ENCODE assay signal across 27 cellular contexts in genomic region chr12:68137278-68137930, GRCh38. TPM values are rescaled to one million over a fixed set of nuclear protein-coding genes. Genes with fewer than 3 reads are reported as not detected.
DNase-seq lines count a peak whose midpoint lies in the region; ATAC-seq, FAIRE-seq and TF ChIP-seq lines count a peak whose summit lies in the region.
"Had no signal": no experiment of that assay in that cellular context is flagged by ENCODE, and none has a peak within 500 bp of the region (broad histone marks: within the 10 kb centered on the region; RNA-seq: fewer than 3 reads in every experiment).

No MANE protein-coding gene starts in this region.

- CTCF ChIA-PET in activated CD4-positive, alpha-beta T cell treated with anti-CD3 and anti-CD28 coated beads, Interleukin-2, amount 10 ng/mL, durations not matched to agents 7 days and 5 days (lab: Charles Lee): interaction anchor here (1.7 kb wide), 1 partner anchor 21 kb away, joined by 5 read pairs; no protein-coding TSS in a partner anchor

- no peak overlapping the region for H3K4me3 ChIP-seq in heart right ventricle
- H3K4me3 ChIP-seq: cardiac muscle cell, GM12878, pancreas, SJCRH30, upper lobe of right lung had no signal

- peaks cover 13% of the 10 kb centered on the region for H3K9me3 Mint-ChIP-seq in activated CD4-positive, alpha-beta T cell treated with anti-CD3 and anti-CD28 coated beads, Interleukin-2, amount 10 ng/mL, durations not matched to agents 7 days and 5 days
- H3K9me3 Mint-ChIP-seq in activated naive CD4-positive, alpha-beta T cell treated with anti-CD3 and anti-CD28 coated beads, Interleukin-2, amount 50 U/mL, for 72 hours: peaks cover 0 to 14% of the 10 kb centered on the region in 2 donors
- H3K9me3 Mint-ChIP-seq in stimulated activated memory B cell treated with anti-CD40 and anti-IgM and Interleukin-4, amounts not matched to agents 10 μg/mL and 1 μg/mL and 100 μg/mL, for 72 hours: no peaks in the 10 kb centered on the region

- POLR2A ChIA-PET in activated CD4-positive, alpha-beta T cell treated with anti-CD3 and anti-CD28 coated beads, Interleukin-2, amount 10 ng/mL, durations not matched to agents 7 days and 5 days (lab: Charles Lee): no interaction called here

- no peaks in the 10 kb centered on the region for H3K4me1 ChIP-seq in heart right ventricle
- H3K4me1 ChIP-seq: pancreas, SJCRH30, upper lobe of right lung had no signal

- peaks cover 0 to 3% (median 0%) of the 10 kb centered on the region in 7 donors for H3K27me3 ChIP-seq in heart right ventricle
- H3K27me3 ChIP-seq: cardiac muscle cell, pancreas, SJCRH30, upper lobe of right lung had no signal

- peak overlapping the region; percentile 11 for H3K4me3 Mint-ChIP-seq in activated CD4-positive, alpha-beta T cell treated with anti-CD3 and anti-CD28 coated beads, Interleukin-2, amount 10 ng/mL, durations not matched to agents 7 days and 5 days
- no peak overlapping the region for H3K4me3 Mint-ChIP-seq in stimulated activated memory B cell treated with anti-CD40 and anti-IgM and Interleukin-4, amounts not matched to agents 10 μg/mL and 1 μg/mL and 100 μg/mL, for 72 hours
- H3K4me3 Mint-ChIP-seq: WTC11 had no signal

- H3K36me3 Mint-ChIP-seq in activated CD4-positive, alpha-beta T cell treated with anti-CD3 and anti-CD28 coated beads, Interleukin-2, amount 10 ng/mL, durations not matched to agents 7 days and 5 days (ENCODE audit: low read depth): peaks cover 8% of the 10 kb centered on the region
- peaks cover 13 to 52% of the 10 kb centered on the region in 2 donors for H3K36me3 Mint-ChIP-seq in activated naive CD4-positive, alpha-beta T cell treated with anti-CD3 and anti-CD28 coated beads, Interleukin-2, amount 50 U/mL, for 72 hours
- peaks cover 22% of the 10 kb centered on the region for H3K36me3 Mint-ChIP-seq in stimulated activated memory B cell treated with anti-CD40 and anti-IgM and Interleukin-4, amounts not matched to agents 10 μg/mL and 1 μg/mL and 100 μg/mL, for 72 hours

- peaks cover 44% of the 10 kb centered on the region for H3K4me1 Mint-ChIP-seq in activated CD4-positive, alpha-beta T cell treated with anti-CD3 and anti-CD28 coated beads, Interleukin-2, amount 10 ng/mL, durations not matched to agents 7 days and 5 days
- peaks cover 27% of the 10 kb centered on the region for H3K4me1 Mint-ChIP-seq in stimulated activated memory B cell treated with anti-CD40 and anti-IgM and Interleukin-4, amounts not matched to agents 10 μg/mL and 1 μg/mL and 100 μg/mL, for 72 hours

- H3K27ac Mint-ChIP-seq in activated CD4-positive, alpha-beta T cell treated with anti-CD3 and anti-CD28 coated beads, Interleukin-2, amount 10 ng/mL, durations not matched to agents 7 days and 5 days: peak overlapping the region; percentile 37
- H3K27ac Mint-ChIP-seq in activated naive CD4-positive, alpha-beta T cell treated with anti-CD3 and anti-CD28 coated beads, Interleukin-2, amount 50 U/mL, for 72 hours: peak overlapping the region; percentile 73 to 94
- peak overlapping the region; percentile 72 for H3K27ac Mint-ChIP-seq in stimulated activated memory B cell treated with anti-CD40 and anti-IgM and Interleukin-4, amounts not matched to agents 10 μg/mL and 1 μg/mL and 100 μg/mL, for 72 hours
- H3K27ac Mint-ChIP-seq: WTC11 had no signal

- no peak for TF ChIP-seq CTCF in heart right ventricle (IDR thresholded peaks at IDR 0.05)

- no peaks in the 10 kb centered on the region for H3K36me3 ChIP-seq in heart right ventricle
- H3K36me3 ChIP-seq: cardiac muscle cell, pancreas, SJCRH30, upper lobe of right lung had no signal

- ATAC-seq in activated naive CD4-positive, alpha-beta T cell treated with anti-CD3 and anti-CD28 coated beads, Interleukin-2, amount 50 U/mL, for 72 hours: peak; percentile 79 to 89
- peak; percentile 88 for ATAC-seq in stimulated activated memory B cell treated with anti-CD40 and anti-IgM and Interleukin-4, amounts not matched to agents 10 μg/mL and 1 μg/mL and 100 μg/mL, for 72 hours
- ATAC-seq in GM19452 (IDR thresholded peaks at IDR 0.05; ENCODE audit: unreplicated experiment) (no peak), heart right ventricle (no peak)
- ATAC-seq: GM12878, pancreas, sciatic nerve, upper lobe of right lung, WTC11 had no signal

- H3K27ac ChIP-seq in heart right ventricle: no peak overlapping the region
- H3K27ac ChIP-seq: cardiac muscle cell, pancreas, SJCRH30, upper lobe of right lung had no signal

- H3K27me3 Mint-ChIP-seq in activated CD4-positive, alpha-beta T cell treated with anti-CD3 and anti-CD28 coated beads, Interleukin-2, amount 10 ng/mL, durations not matched to agents 7 days and 5 days: no peaks in the 10 kb centered on the region
- H3K27me3 Mint-ChIP-seq in stimulated activated memory B cell treated with anti-CD40 and anti-IgM and Interleukin-4, amounts not matched to agents 10 μg/mL and 1 μg/mL and 100 μg/mL, for 72 hours: no peaks in the 10 kb centered on the region

- DNase-seq in activated CD4-positive, alpha-beta T cell treated with anti-CD3 and anti-CD28 coated beads, Interleukin-2, amount 10 ng/mL, durations not matched to agents 7 days and 5 days: peak; percentile 10
- no peak for DNase-seq in activated CD4-positive, alpha-beta T cell treated with anti-CD3 and anti-CD28 coated beads for 4 hours
- no peak for DNase-seq in GM18507 (ENCODE audit: extremely low spot score, insufficient read length, low read depth)
- DNase-seq in activated naive CD4-positive, alpha-beta T cell treated with anti-CD3 and anti-CD28 coated beads, Interleukin-2, amount 50 U/mL, for 72 hours (ENCODE audit: low spot score in 2 of 2): peak in 1 of 2 donors; percentile 43
- no peak for DNase-seq in NCI-H1092 treated with DMSO at 0.1 percent for 48 hours (lab: John Stamatoyannopoulos, UW)
- DNase-seq in heart right ventricle: no peak
- DNase-seq: activated CD8-positive, alpha-beta memory T cell treated with anti-CD3 and anti-CD28 coated beads, Interleukin-2, amount 50 U/mL, for 48 hours; amygdala; foreskin melanocyte; GF-D8; kidney; NCI-H187; NCI-H345; pancreas; SJCRH30; upper lobe of right lung had no signal

- H3K9me3 ChIP-seq in heart right ventricle: peaks cover 0 to 2% (median 0%) of the 10 kb centered on the region in 11 donors
- H3K9me3 ChIP-seq: pancreas, SJCRH30, upper lobe of right lung had no signal

- intact Hi-C loops in heart right ventricle (cut with DNase I): no loop called here

- FAIRE-seq in GM18507 (lab: Jason Lieb, UNC): peak; percentile 42
- FAIRE-seq: A204.1, GM12878, kidney, pancreas had no signal

- 43 to 50% methylated on average over 4 of the region's 4 CpGs for WGBS in heart right ventricle, 2 donors

RNA-seq across cellular contexts. Expression of gene IFNG, which starts 22.1 kb away (rescaled TPM):
- 1 to 10 TPM; 2.8 to 3.4 TPM for total RNA-seq in activated CD4-positive, alpha-beta T cell treated with anti-CD3 and anti-CD28 coated beads, Interleukin-2, amount 10 ng/mL, durations not matched to agents 7 days and 5 days
- 10 to 100 TPM; 53.0 to 69.4 TPM for total RNA-seq in activated naive CD4-positive, alpha-beta T cell treated with anti-CD3 and anti-CD28 coated beads, Interleukin-2, amount 50 U/mL, for 72 hours
- 1 to 10 TPM in 1 of 10 donors, not detected in 9; 1.5 TPM for total RNA-seq in heart right ventricle
- polyA plus RNA-seq in heart right ventricle: not detected
- total RNA-seq: cardiac muscle cell, epithelial cell of proximal tubule, kidney, lung microvascular endothelial cell, MCF 10A, SJCRH30, upper lobe of right lung had no signal
- polyA plus RNA-seq: BJ, pancreas had no signal

Comparison
In these comparisons a context has a peak if more than half of its experiments do, and no peak if none do; other contexts are left out.
1. ATAC-seq: peak in activated naive CD4-positive, alpha-beta T cell treated with anti-CD3 and anti-CD28 coated beads, Interleukin-2, amount 50 U/mL, for 72 hours (2 of 2) and stimulated activated memory B cell treated with anti-CD40 and anti-IgM and Interleukin-4, amounts not matched to agents 10 μg/mL and 1 μg/mL and 100 μg/mL, for 72 hours (single experiment); none in GM19452 (single experiment) and heart right ventricle (0 of 8).
2. RNA of gene IFNG, which starts 22.1 kb away (total RNA-seq): 53.0 to 69.4 TPM in activated naive CD4-positive, alpha-beta T cell treated with anti-CD3 and anti-CD28 coated beads, Interleukin-2, amount 50 U/mL, for 72 hours; 2.8 to 3.4 TPM in activated CD4-positive, alpha-beta T cell treated with anti-CD3 and anti-CD28 coated beads, Interleukin-2, amount 10 ng/mL, durations not matched to agents 7 days and 5 days and 1.5 TPM in heart right ventricle; every median in the first group is over 10 times any median in the second.
3. Peak in every context shown above with its lines, with median percentiles within 50 percentile points of each other: H3K27ac Mint-ChIP-seq.